14 cellular contexts compared by ENCODE assay signal in genomic region chr12:62995097-62995496, GRCh38.
"Had no signal": no experiment of that assay in that cellular context is flagged by ENCODE, and none has a peak within 500 bp of the region (broad histone marks: within the 10 kb centered on the region; RNA-seq: fewer than 3 reads in every experiment).

No MANE protein-coding gene starts in this region.

- H3K9me3 ChIP-seq: esophagus squamous epithelium, left lung, sigmoid colon, vagina had no signal

- ATAC-seq: activated naive CD4-positive, alpha-beta T cell treated with anti-CD3 and anti-CD28 coated beads, Interleukin-2, amount 50 U/mL, for 72 hours; activated T-cell treated with anti-CD3 and anti-CD28 coated beads, Interleukin-2, amount 50 U/mL, for 4 hours; left lung; stimulated activated naive B cell treated with anti-CD40 and anti-IgM and Interleukin-4, amounts not matched to agents 10 μg/mL and 1 μg/mL and 100 μg/mL, for 72 hours had no signal

- H3K36me3 ChIP-seq: esophagus squamous epithelium, left lung, sigmoid colon, tibial nerve, vagina had no signal

- H3K4me1 ChIP-seq: esophagus squamous epithelium, left lung, sigmoid colon, tibial nerve, vagina had no signal

- H3K4me3 ChIP-seq: esophagus squamous epithelium, left lung, sigmoid colon, tibial nerve, vagina had no signal

- DNase-seq: activated CD4-positive, alpha-beta memory T cell treated with anti-CD3 and anti-CD28 coated beads for 36 hours; activated effector memory CD4-positive, alpha-beta T cell treated with anti-CD3 and anti-CD28 coated beads, Interleukin-2, amount 50 U/mL, for 16 hours; activated T-cell treated with anti-CD3 and anti-CD28 coated beads, Interleukin-2, amount 50 U/mL, for 4 hours; amniotic stem cell; esophagus squamous epithelium; foreskin fibroblast; islet precursor cell; left lung; sigmoid colon; stimulated activated CD4-positive, alpha-beta T cell treated with anti-CD3 and anti-CD28 coated beads, Interleukin-2, amount 100 ng/mL, for 24 hours; stimulated activated naive B cell treated with anti-CD40 and anti-IgM and Interleukin-4, amounts not matched to agents 10 μg/mL and 1 μg/mL and 100 μg/mL, for 72 hours had no signal

- H3K27me3 ChIP-seq: esophagus squamous epithelium, left lung, sigmoid colon, tibial nerve, vagina had no signal
